Comparison of ENCODE assay signal across 8 cellular contexts in genomic region chr5:137660349-137660817, GRCh38.
DNase-seq lines count a peak whose midpoint lies in the region; ATAC-seq and TF ChIP-seq lines count a peak whose summit lies in the region.

No MANE protein-coding gene starts in this region.

- DNase-seq in AG20443 (ENCODE audit: low spot score) = peak; percentile 74
- peak; percentile 40 for DNase-seq in NCI-H226
- DNase-seq in activated CD4-positive, alpha-beta T cell treated with anti-CD3 and anti-CD28 coated beads for 4 hours = peak; percentile 61 to 75
- DNase-seq in choroid plexus epithelial cell (ENCODE audit: low read depth) = peak; percentile 90
- DNase-seq in stimulated activated CD4-positive, alpha-beta T cell treated with anti-CD3 and anti-CD28 coated beads, TNF-alpha, amount 100 ng/mL, for 4 hours (ENCODE audit: low read depth in 3 of 3) = peak; percentile 36 to 52 (median 51)

- H3K4me1 ChIP-seq in liver (ENCODE audit: control insufficient read depth in 4 of 4, insufficient read depth in 4 of 4, low read length in 3 of 4) = peaks cover 0 to 5% (median 1%) of the 10 kb centered on the region in 4 donors

- no peak overlapping the region for H3K27ac ChIP-seq in liver (ENCODE audit: low read depth in 1 of 2, low read length in 2 of 2)

- TF ChIP-seq RAD21 in liver (IDR thresholded peaks at IDR 0.05) = peak; percentile 93 to 99

- H3K9me3 ChIP-seq in liver (ENCODE audit: control insufficient read depth in 4 of 4, low read length in 3 of 4) = no peaks in the 10 kb centered on the region

- no peak overlapping the region for H3K4me3 ChIP-seq in choroid plexus epithelial cell (ENCODE audit: low read depth, low read length)
- H3K4me3 ChIP-seq in liver (ENCODE audit: low read depth in 1 of 3, low read length in 3 of 3) = no peak overlapping the region

- H3K27me3 ChIP-seq in liver (ENCODE audit: control insufficient read depth in 4 of 4, insufficient read depth in 4 of 4, low read length in 3 of 4) = no peaks in the 10 kb centered on the region

- no peak overlapping the region for H3K9ac ChIP-seq in liver (ENCODE audit: low read depth in 1 of 2, low read length in 2 of 2)

- ATAC-seq in GM18909 (IDR thresholded peaks at IDR 0.05; ENCODE audit: poor library complexity, unreplicated experiment) (peak; percentile 86), HG03175 (IDR thresholded peaks at IDR 0.05; ENCODE audit: unreplicated experiment) (peak; percentile 86)

- TF ChIP-seq CTCF in choroid plexus epithelial cell (conservative IDR thresholded peaks at IDR 0.05; ENCODE audit: low read depth, low read length) = peak; percentile 88
- TF ChIP-seq CTCF in liver (IDR thresholded peaks at IDR 0.05; ENCODE audit: low read depth, low read length, missing input control) = peak; percentile 81

- peaks cover 0 to 7% (median 0%) of the 10 kb centered on the region in 4 donors for H3K36me3 ChIP-seq in liver (ENCODE audit: control insufficient read depth in 4 of 4, insufficient read depth in 3 of 4, low read depth in 1 of 4, low read length in 3 of 4)

- WGBS in liver = 6% methylated on average over 6 of the region's 6 CpGs

TF ChIP-seq in liver, 16 proteins besides CTCF, POLR2A, EP300 and RAD21:
- peak in 1 of 2 donors; percentile 9 for TF ChIP-seq HNF4A (conservative IDR thresholded peaks at IDR 0.05)
- TF ChIP-seq JUND (IDR thresholded peaks at IDR 0.05) = no peak
TF ChIP-seq in liver: peak in this region for 1.

Comparison
In these comparisons a context has a peak if more than half of its experiments do, and no peak if none do; other contexts are left out.
1. DNase-seq: peak in every context shown above with its lines; median percentile 90 in choroid plexus epithelial cell; 74 in AG20443; 68 in activated CD4-positive, alpha-beta T cell treated with anti-CD3 and anti-CD28 coated beads for 4 hours; 51 in stimulated activated CD4-positive, alpha-beta T cell treated with anti-CD3 and anti-CD28 coated beads, TNF-alpha, amount 100 ng/mL, for 4 hours; 40 in NCI-H226.